In genomic region chr6:93636987-93637664, GRCh38 we compare ENCODE assay signal across 8 cellular contexts.
DNase-seq lines count a peak whose midpoint lies in the region; TF ChIP-seq lines count a peak whose summit lies in the region.
"Not testable (repeated sequence)": the region's sequence is repeated elsewhere in the genome, so short reads cannot be mapped to it uniquely, and the experiment has no call there.

No MANE protein-coding gene starts in this region.

- not testable (repeated sequence) for H3K4me3 ChIP-seq in Caco-2 (ENCODE audit: low read depth, low read length); HEK293 (ENCODE audit: low read depth, low read length); endodermal cell (ENCODE audit: low read length); neuronal stem cell (ENCODE audit: low read length in 2 of 2)
- H3K4me3 ChIP-seq in iPS-15b (ENCODE audit: low read depth, low read length) = peak overlapping the region; percentile 77

- H3K27me3 Mint-ChIP-seq in Caco-2 (ENCODE audit: insufficient read depth, unreplicated experiment); endodermal cell (ENCODE audit: insufficient read depth); type B pancreatic cell: not testable (repeated sequence)

- H4K8ac ChIP-seq in neuronal stem cell (ENCODE audit: low read depth, low read length) = not testable (repeated sequence)

- H3K14ac ChIP-seq in neuronal stem cell (ENCODE audit: low read length) = not testable (repeated sequence)

- H3K4me1 ChIP-seq in Caco-2; HEK293 (ENCODE audit: control insufficient read depth, insufficient read depth, low read length); endodermal cell (ENCODE audit: control insufficient read depth, insufficient read depth, low read length); iPS-15b (ENCODE audit: control insufficient read depth, insufficient read depth, low read length); neuronal stem cell (ENCODE audit: control insufficient read depth in 2 of 2, insufficient read depth in 1 of 2, low read depth in 1 of 2, low read length in 2 of 2): not testable (repeated sequence)

- CTCF ChIA-PET in Caco-2 (lab: Charles Lee); HEK293 (lab: Yijun Ruan, JAX): not testable (repeated sequence)

- in situ Hi-C loops in SK-MEL-5 (cut with HindIII; ENCODE audit: low pct_unique_long_range_greater_than_20kb, low sequenced_read_pairs) = not testable (repeated sequence)

- not testable (repeated sequence) for H2AK5ac ChIP-seq in neuronal stem cell (ENCODE audit: low read depth, low read length)

- not testable (repeated sequence) for H3K4me1 Mint-ChIP-seq in Caco-2 (ENCODE audit: low read depth, unreplicated experiment); endodermal cell; type B pancreatic cell (ENCODE audit: unreplicated experiment)

- BruUV-seq in Caco-2 (replicated peaks; lab: Mats Ljungman, UMichigan) = not testable (repeated sequence)

- H2BK12ac ChIP-seq in neuronal stem cell (ENCODE audit: low read length) = not testable (repeated sequence)

- not testable (repeated sequence) for H3K23ac ChIP-seq in neuronal stem cell (ENCODE audit: low read depth, low read length, poor library complexity)

- H3K4ac ChIP-seq in neuronal stem cell (ENCODE audit: low read length) = peak overlapping the region; percentile 53

- H3K36me3 Mint-ChIP-seq in Caco-2 (ENCODE audit: insufficient read depth, unreplicated experiment); endodermal cell (ENCODE audit: low read depth); type B pancreatic cell: not testable (repeated sequence)

- intact Hi-C loops in Caco-2 (cut with micrococcal nuclease; ENCODE audit: unreplicated experiment) = not testable (repeated sequence)

- H3K27me3 ChIP-seq in Caco-2 (replicated peaks; ENCODE audit: control insufficient read depth, insufficient read depth, low read length); endodermal cell (ENCODE audit: control insufficient read depth, insufficient read depth, low read length, poor library complexity, severe bottlenecking); iPS-15b (ENCODE audit: control insufficient read depth, insufficient read depth, low read length); neuronal stem cell (ENCODE audit: control insufficient read depth in 3 of 3, insufficient read depth in 3 of 3, low read depth in 1 of 3, low read length in 3 of 3): not testable (repeated sequence)

- not testable (repeated sequence) for H3K36me3 ChIP-seq in Caco-2 (ENCODE audit: control insufficient read depth, insufficient read depth, low read length); HEK293 (ENCODE audit: control insufficient read depth in 2 of 2, insufficient read depth in 1 of 2, low read length in 2 of 2); endodermal cell (ENCODE audit: control insufficient read depth, insufficient read depth, low read length); iPS-15b (ENCODE audit: control insufficient read depth, insufficient read depth, low read length); neuronal stem cell (replicated peaks in 1 of 2; ENCODE audit: control insufficient read depth in 2 of 2, insufficient read depth in 2 of 2, low read length in 2 of 2)

- not testable (repeated sequence) for H3K27ac ChIP-seq in HEK293 (ENCODE audit: extremely low read depth, low read depth, low read length); endodermal cell (ENCODE audit: low read depth, low read length); neuronal stem cell (replicated peaks; ENCODE audit: low read length)

- H3K9me3 ChIP-seq in Caco-2; HEK293 (ENCODE audit: control insufficient read depth, insufficient read depth, low read depth, low read length); endodermal cell (ENCODE audit: control insufficient read depth, low read length); iPS-15b (ENCODE audit: control insufficient read depth, insufficient read depth, low read length); neuronal stem cell (replicated peaks in 1 of 2; ENCODE audit: control insufficient read depth in 2 of 2, insufficient read depth in 1 of 2, low read depth in 1 of 2, low read length in 2 of 2): not testable (repeated sequence)

- H3K79me1 ChIP-seq in neuronal stem cell (ENCODE audit: low read depth, low read length) = not testable (repeated sequence)

- WGBS in endodermal cell (ENCODE audit: insufficient coverage in 1 of 2, insufficient read length in 1 of 2), 2 experiments = 91 to 95% methylated on average over 22 to 36 of the region's 38 CpGs
- no CpG with 5 or more reads among the region's 38 CpGs for WGBS in neuronal stem cell (ENCODE audit: extremely low coverage in 2 of 2, insufficient read length in 2 of 2, insufficient replicate concordance in 1 of 2), 2 donors

- TF ChIP-seq CTCF in Caco-2 (IDR thresholded peaks at IDR 0.05; ENCODE audit: insufficient read depth in 1 of 2, low read depth in 1 of 2, low read length in 1 of 2, severe bottlenecking in 1 of 2, unreplicated experiment in 1 of 2); HEK293 (tag by site-specific recombination; IDR thresholded peaks at IDR 0.05); endodermal cell (conservative IDR thresholded peaks at IDR 0.05); type B pancreatic cell (conservative IDR thresholded peaks at IDR 0.05): not testable (repeated sequence)

- peak overlapping the region; percentile 40 for H2AFZ ChIP-seq in neuronal stem cell (ENCODE audit: low read length)

- POLR2A ChIA-PET in Caco-2 (lab: Charles Lee); HEK293 (lab: Yijun Ruan, JAX): not testable (repeated sequence)

- not testable (repeated sequence) for H2BK15ac ChIP-seq in neuronal stem cell (ENCODE audit: low read length)

- not testable (repeated sequence) for H4K91ac ChIP-seq in neuronal stem cell (ENCODE audit: low read depth, low read length, poor library complexity)

- H3K9me3 Mint-ChIP-seq in Caco-2 (ENCODE audit: unreplicated experiment); type B pancreatic cell: not testable (repeated sequence)
- H3K9me3 Mint-ChIP-seq in endodermal cell = peaks cover 20% of the 10 kb centered on the region

- H3K4me3 Mint-ChIP-seq in Caco-2 (ENCODE audit: unreplicated experiment) (peak overlapping the region; percentile 60), endodermal cell (peak overlapping the region; percentile 78), type B pancreatic cell (peak overlapping the region; percentile 86)

- H3K27ac Mint-ChIP-seq in Caco-2 (ENCODE audit: unreplicated experiment); type B pancreatic cell: not testable (repeated sequence)
- H3K27ac Mint-ChIP-seq in endodermal cell = peak overlapping the region; percentile 98

- not testable (repeated sequence) for H3K9ac ChIP-seq in endodermal cell (ENCODE audit: extremely low read depth, low read length, poor library complexity, severe bottlenecking); neuronal stem cell (ENCODE audit: low read depth, low read length, poor library complexity)
- peak overlapping the region; percentile 82 for H3K9ac ChIP-seq in iPS-15b (ENCODE audit: low read depth, low read length)

- not testable (repeated sequence) for DNase-seq in Caco-2; neuronal stem cell (ENCODE audit: low spot score); type B pancreatic cell (ENCODE audit: extremely low spot score, unreplicated experiment)
- DNase-seq in NCI-H2196 (lab: John Stamatoyannopoulos, UW; ENCODE audit: unreplicated experiment) (peak; percentile 28), SK-MEL-5 (ENCODE audit: low read depth, low spot score) (peak; percentile 19), endodermal cell (peak; percentile 60)

- H2BK5ac ChIP-seq in neuronal stem cell (ENCODE audit: low read length) = not testable (repeated sequence)

- not testable (repeated sequence) for H2BK120ac ChIP-seq in neuronal stem cell (ENCODE audit: low read depth, low read length)

- H3K18ac ChIP-seq in neuronal stem cell (ENCODE audit: low read length) = not testable (repeated sequence)

- H3K4me2 ChIP-seq in neuronal stem cell (ENCODE audit: insufficient read depth, low read length, poor library complexity, severe bottlenecking) = not testable (repeated sequence)

TF ChIP-seq in HEK293, 187 proteins besides CTCF, POLR2A, EP300 and RAD21:
- 0 out of 2 replicates have a peak, but pooled peaks have one; percentile 11 for TF ChIP-seq EGR2 (tag by site-specific recombination; IDR thresholded peaks at IDR 0.05; ENCODE audit: low read depth)
